ENCODE assay signal across 8 cellular contexts in the genomic region with DNA sequence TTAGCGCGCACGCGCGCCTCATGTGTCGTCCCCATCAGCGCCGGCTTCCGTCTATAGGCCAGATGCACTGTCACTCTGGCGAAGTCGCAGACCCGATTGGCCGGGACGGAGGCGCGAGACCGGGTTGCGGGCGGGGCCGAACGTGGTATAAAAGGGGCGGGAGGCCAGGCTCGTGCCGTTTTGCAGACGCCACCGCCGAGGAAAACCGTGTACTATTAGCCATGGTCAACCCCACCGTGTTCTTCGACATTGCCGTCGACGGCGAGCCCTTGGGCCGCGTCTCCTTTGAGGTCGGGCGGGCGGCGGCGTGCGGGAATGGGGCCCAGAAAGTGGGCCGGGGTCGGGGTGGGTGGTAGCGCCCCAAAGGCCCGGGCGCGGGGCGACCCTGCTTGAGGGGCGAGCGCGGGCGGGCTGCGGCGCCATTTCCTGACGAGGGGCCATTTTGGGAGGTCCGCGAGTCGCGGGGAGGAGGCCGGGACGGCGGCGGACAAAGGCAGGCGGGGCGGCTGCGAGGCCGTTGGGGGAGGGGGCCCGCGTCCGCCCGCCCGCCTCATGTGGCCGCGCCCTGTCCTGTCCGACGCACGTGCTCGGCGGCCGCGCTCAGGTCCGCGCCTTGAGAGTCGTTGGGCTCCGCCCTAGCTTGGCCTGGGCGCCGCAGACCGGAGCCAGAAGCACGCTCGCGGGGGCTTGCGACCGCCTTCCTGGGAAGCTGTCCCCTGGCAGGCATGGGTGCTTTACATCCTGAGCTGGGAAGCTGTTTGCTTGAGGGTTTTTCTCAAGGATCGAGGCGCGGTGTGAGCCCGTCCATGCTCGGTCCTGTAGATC. TPM values are rescaled to one million over a fixed set of nuclear protein-coding genes. Genes with fewer than 3 reads are reported as not detected.
A peak's percentile ranks its signal among the peaks of the same experiment; 100 is the strongest.
DNase-seq lines count a peak whose midpoint lies in the region; ATAC-seq and TF ChIP-seq lines count a peak whose summit lies in the region.

Gene PPIA, plus strand, starts transcription at position 178 of the 825 bp plus-strand sequence. Its CDS starts 44 bp downstream, at position 222.

- H3K4me1 ChIP-seq in gastroesophageal sphincter: peaks cover 0 to 51% (median 16%) of the 10 kb centered on the region in 3 donors
- peaks cover 21 to 25% of the 10 kb centered on the region in 2 experiments for H3K4me1 ChIP-seq in neutrophil (ENCODE audit: control insufficient read depth in 1 of 2, insufficient read depth in 1 of 2, low read depth in 1 of 2, low read length in 1 of 2)

- DNase-seq in GM04504 (ENCODE audit: low read depth) (peak; percentile 98), HFFc6 (peak; percentile 99), NCI-H1048 (lab: John Stamatoyannopoulos, UW) (peak; percentile 96), SK-N-MC (ENCODE audit: low read depth, low spot score) (peak; percentile 76)
- DNase-seq in activated naive CD4-positive, alpha-beta T cell treated with anti-CD3 and anti-CD28 coated beads, Interleukin-2, amount 10 ng/mL, durations not matched to agents 7 days and 5 days: peak; percentile 99

- peak within 1 kb of the TSS; percentile 81 for H3K4me3 ChIP-seq in SK-N-MC
- H3K4me3 ChIP-seq in gastroesophageal sphincter: peak within 1 kb of the TSS; percentile 62 to 92
- peak within 1 kb of the TSS; percentile 99 for H3K4me3 ChIP-seq in neutrophil (ENCODE audit: low read depth in 1 of 2, low read length in 1 of 2)

- peak; percentile 95 for ATAC-seq in gastroesophageal sphincter

- H3K27ac ChIP-seq in SK-N-MC: peak within 1 kb of the TSS; percentile 85
- peak within 1 kb of the TSS; percentile 92 to 100 (median 96) for H3K27ac ChIP-seq in gastroesophageal sphincter
- H3K27ac ChIP-seq in neutrophil: peak within 1 kb of the TSS; percentile 94

- H3K36me3 ChIP-seq in SK-N-MC (ENCODE audit: insufficient read depth, low read length) (peaks cover 45% of the 10 kb centered on the region), gastroesophageal sphincter (peaks cover 0 to 27% of the 10 kb centered on the region in 2 donors), neutrophil (peaks cover 15% of the 10 kb centered on the region)

- no CpG with 5 or more reads among the region's 99 CpGs for WGBS in gastroesophageal sphincter (ENCODE audit: low coverage in 1 of 2), 2 donors

- no peak for TF ChIP-seq CTCF in HFFc6 (IDR thresholded peaks at IDR 0.05)
- TF ChIP-seq CTCF in gastroesophageal sphincter (IDR thresholded peaks at IDR 0.05): peak in 1 of 4 experiments; percentile 8
- no peak for TF ChIP-seq CTCF in neutrophil (IDR thresholded peaks at IDR 0.05)
- no peak for TF ChIP-seq CTCF in subcutaneous adipose tissue (IDR thresholded peaks at IDR 0.05; ENCODE audit: low read depth)

- H3K36me3 Mint-ChIP-seq in HFFc6 (ENCODE audit: low read depth): peaks cover 41% of the 10 kb centered on the region
- H3K36me3 Mint-ChIP-seq in activated naive CD4-positive, alpha-beta T cell treated with anti-CD3 and anti-CD28 coated beads, Interleukin-2, amount 10 ng/mL, durations not matched to agents 7 days and 5 days: peaks cover 42% of the 10 kb centered on the region

- peak; percentile 82 to 94 for TF ChIP-seq POLR2A in gastroesophageal sphincter (IDR thresholded peaks at IDR 0.05)

- H3K27ac Mint-ChIP-seq in HFFc6: peak within 1 kb of the TSS; percentile 98
- peak within 1 kb of the TSS; percentile 97 for H3K27ac Mint-ChIP-seq in activated naive CD4-positive, alpha-beta T cell treated with anti-CD3 and anti-CD28 coated beads, Interleukin-2, amount 10 ng/mL, durations not matched to agents 7 days and 5 days

- no peaks in the 10 kb centered on the region for H3K9me3 ChIP-seq in SK-N-MC (ENCODE audit: low read depth, low read length)
- H3K9me3 ChIP-seq in gastroesophageal sphincter: no peaks in the 10 kb centered on the region
- no peaks in the 10 kb centered on the region for H3K9me3 ChIP-seq in neutrophil

- peak within 1 kb of the TSS; percentile 98 for H3K4me3 Mint-ChIP-seq in HFFc6
- H3K4me3 Mint-ChIP-seq in activated naive CD4-positive, alpha-beta T cell treated with anti-CD3 and anti-CD28 coated beads, Interleukin-2, amount 10 ng/mL, durations not matched to agents 7 days and 5 days: peak within 1 kb of the TSS; percentile 85

- H3K4me1 Mint-ChIP-seq in HFFc6 (ENCODE audit: low read depth): peaks cover 49% of the 10 kb centered on the region
- peaks cover 39% of the 10 kb centered on the region for H3K4me1 Mint-ChIP-seq in activated naive CD4-positive, alpha-beta T cell treated with anti-CD3 and anti-CD28 coated beads, Interleukin-2, amount 10 ng/mL, durations not matched to agents 7 days and 5 days

- H3K27me3 Mint-ChIP-seq in HFFc6 (ENCODE audit: insufficient read depth): peaks cover 17% of the 10 kb centered on the region
- H3K27me3 Mint-ChIP-seq in activated naive CD4-positive, alpha-beta T cell treated with anti-CD3 and anti-CD28 coated beads, Interleukin-2, amount 10 ng/mL, durations not matched to agents 7 days and 5 days: peaks cover 5% of the 10 kb centered on the region

- TF ChIP-seq EP300 in gastroesophageal sphincter (IDR thresholded peaks at IDR 0.05): no peak

- peaks cover 5% of the 10 kb centered on the region; the same call in 1 of the 2 replicates for H3K9me3 Mint-ChIP-seq in HFFc6
- no peaks in the 10 kb centered on the region for H3K9me3 Mint-ChIP-seq in activated naive CD4-positive, alpha-beta T cell treated with anti-CD3 and anti-CD28 coated beads, Interleukin-2, amount 10 ng/mL, durations not matched to agents 7 days and 5 days

- CTCF ChIA-PET in activated naive CD4-positive, alpha-beta T cell treated with anti-CD3 and anti-CD28 coated beads, Interleukin-2, amount 10 ng/mL, durations not matched to agents 7 days and 5 days (lab: Charles Lee): interaction anchor here (0.9 kb wide), 1 partner anchor 157 kb away, joined by 3 read pairs; no protein-coding TSS in a partner anchor

- H3K9ac ChIP-seq in SK-N-MC (ENCODE audit: insufficient read length): peak within 1 kb of the TSS; percentile 94

- H3K27me3 ChIP-seq in gastroesophageal sphincter: no peaks in the 10 kb centered on the region
- no peaks in the 10 kb centered on the region for H3K27me3 ChIP-seq in neutrophil

RNA-seq across cellular contexts. Expression of gene PPIA, which starts in this region (rescaled TPM):
- total RNA-seq in HFFc6 (2021; fragmentation: NEBNext Ultra II Directional; extraction: Animal tissue kit (Norgen Biotek cat#: 25700)): 1,000 to 10,000 TPM; 2,348 to 2,538 (median 2,460) TPM
- total RNA-seq in gastroesophageal sphincter (1,000 to 10,000 TPM; 1,097 to 2,167 (median 1,431) TPM), subcutaneous adipose tissue (1,000 to 10,000 TPM in 3 of 4 donors, 100 to 1,000 TPM in 1; 921 to 1,568 (median 1,276) TPM)

Comparison
In these comparisons a context has a peak if more than half of its experiments do, and no peak if none do; other contexts are left out.
1. Peak in every context shown above with its lines: DNase-seq, ATAC-seq, H3K4me3 ChIP-seq and H3K27ac ChIP-seq.